Comparison of ENCODE assay signal across 8 cellular contexts in genomic region chr5:36876965-36877666, GRCh38. TPM values are rescaled to one million over a fixed set of nuclear protein-coding genes. Genes with fewer than 3 reads are reported as not detected.
DNase-seq lines count a peak whose midpoint lies in the region; ATAC-seq lines count a peak whose summit lies in the region.

No MANE protein-coding gene starts in this region.

- DNase-seq in NCI-H1436 (lab: John Stamatoyannopoulos, UW), result peak; percentile 46
- DNase-seq in NCI-H1436 treated with DMSO at 0.1 percent for 48 hours (lab: John Stamatoyannopoulos, UW), result no peak
- peak; percentile 33 for DNase-seq in NCI-H460 (ENCODE audit: extremely low read depth, low read depth)
- peak; percentile 57 to 59 for DNase-seq in activated CD4-positive, alpha-beta T cell treated with anti-CD3 and anti-CD28 coated beads, Interleukin-2, amount 50 U/mL, for 48 hours
- DNase-seq in effector CD4-positive, alpha-beta T cell, result peak; percentile 55
- DNase-seq in medulla oblongata (ENCODE audit: extremely low spot score), result peak; percentile 75
- peak; percentile 36 for DNase-seq in stimulated activated CD8-positive, alpha-beta memory T cell treated with anti-CD3 and anti-CD28 coated beads, Interleukin-12 subunit alpha, Interleukin-12 subunit beta, amount 100 ng/mL, for 1 hour (ENCODE audit: low read depth)

- peak; percentile 14 for ATAC-seq in HG03095 (IDR thresholded peaks at IDR 0.05; ENCODE audit: unreplicated experiment)

RNA-seq across cellular contexts. Expression of gene NIPBL, which starts 0.5 kb away (rescaled TPM):
- 15.7 and 17.1 TPM in 2 replicates for total RNA-seq in NCI-H460 (2014; rRNA removed; shearing (Covaris generic))
- polyA plus RNA-seq in NCI-H460 (2014; cell fraction: nucleus; rRNA removed), result 6.0 and 8.1 TPM in 2 replicates
